In genomic region chr12:105935106-105935505, GRCh38 we compare ENCODE assay signal across 16 cellular contexts.
DNase-seq lines count a peak whose midpoint lies in the region; ATAC-seq and TF ChIP-seq lines count a peak whose summit lies in the region.
"Had no signal": no experiment of that assay in that cellular context is flagged by ENCODE, and none has a peak within 500 bp of the region (broad histone marks: within the 10 kb centered on the region; RNA-seq: fewer than 3 reads in every experiment).

No MANE protein-coding gene starts in this region.

- TF ChIP-seq CTCF in Panc1 (IDR thresholded peaks at IDR 0.05) (no peak), gastroesophageal sphincter (IDR thresholded peaks at IDR 0.05) (no peak)

- H3K27me3 ChIP-seq in Panc1 (ENCODE audit: control insufficient read depth, insufficient read depth, low read length), result no peaks in the 10 kb centered on the region
- no peaks in the 10 kb centered on the region for H3K27me3 ChIP-seq in gastroesophageal sphincter
- H3K27me3 ChIP-seq: ascending aorta, pancreas, upper lobe of left lung had no signal

- intact Hi-C loops in Panc1 (cut with micrococcal nuclease; ENCODE audit: unreplicated experiment), result no loop called here

- H3K4me1 ChIP-seq in Panc1 (ENCODE audit: control insufficient read depth, insufficient read depth, low read length) (peaks cover 16% of the 10 kb centered on the region), gastroesophageal sphincter (peaks cover 0 to 10% (median 9%) of the 10 kb centered on the region in 3 donors)
- H3K4me1 ChIP-seq: ascending aorta, pancreas had no signal

- no peak for TF ChIP-seq POLR2A in gastroesophageal sphincter (IDR thresholded peaks at IDR 0.05)

- 81 to 86% methylated on average over 6 of the region's 6 CpGs for WGBS in gastroesophageal sphincter (ENCODE audit: low coverage in 1 of 2), 2 donors

- no peak overlapping the region for H3K4me3 ChIP-seq in Panc1 (ENCODE audit: low read depth in 2 of 2, low read length in 2 of 2)
- no peak overlapping the region for H3K4me3 ChIP-seq in gastroesophageal sphincter
- H3K4me3 ChIP-seq: ascending aorta, pancreas, upper lobe of left lung had no signal

- H3K36me3 ChIP-seq in Panc1 (ENCODE audit: control insufficient read depth, insufficient read depth, low read length), result no peaks in the 10 kb centered on the region
- H3K36me3 ChIP-seq in gastroesophageal sphincter, result no peaks in the 10 kb centered on the region
- H3K36me3 ChIP-seq: ascending aorta, pancreas, upper lobe of left lung had no signal

- DNase-seq in A172 (ENCODE audit: low spot score) (peak; percentile 71), Panc1 (ENCODE audit: low read depth, low spot score) (no peak), ecto neural progenitor cell (ENCODE audit: low spot score) (peak; percentile 22), occipital lobe (lab: John Stamatoyannopoulos, UW) (peak; percentile 21), NCI-H82 treated with DMSO at 0.1 percent for 48 hours (lab: John Stamatoyannopoulos, UW; ENCODE audit: unreplicated experiment) (no peak), putamen (ENCODE audit: low spot score) (no peak)
- DNase-seq: activated CD4-positive, alpha-beta T cell treated with anti-CD3 and anti-CD28 coated beads for 1 hour; CD8-positive, alpha-beta T cell; left cardiac atrium; midbrain; pancreas; stimulated activated naive B cell treated with anti-CD40 and anti-IgM and Interleukin-4, amounts not matched to agents 10 μg/mL and 1 μg/mL and 100 μg/mL, for 72 hours; upper lobe of left lung had no signal

- POLR2A ChIA-PET in Panc1 (lab: Charles Lee), result no interaction called here

- BruUV-seq in Panc1 (replicated peaks; lab: Mats Ljungman, UMichigan), result no TSS peak

- peak overlapping the region; percentile 80 for H3K27ac ChIP-seq in Panc1 (ENCODE audit: low read length)
- no peak overlapping the region for H3K27ac ChIP-seq in gastroesophageal sphincter
- H3K27ac ChIP-seq: ascending aorta, pancreas, upper lobe of left lung had no signal

- ATAC-seq in Panc1 (no peak), HG02884 (IDR thresholded peaks at IDR 0.05; ENCODE audit: unreplicated experiment) (no peak), gastroesophageal sphincter (no peak)
- ATAC-seq: CD8-positive, alpha-beta T cell; pancreas; stimulated activated naive B cell treated with anti-CD40 and anti-IgM and Interleukin-4, amounts not matched to agents 10 μg/mL and 1 μg/mL and 100 μg/mL, for 72 hours had no signal

- in situ Hi-C loops in Panc1 (cut with HindIII; ENCODE audit: low pct_unique_long_range_greater_than_20kb, low sequenced_read_pairs), result no loop called here

- H3K9me3 ChIP-seq in Panc1 (ENCODE audit: control insufficient read depth, insufficient read depth, low read depth, low read length) (no peaks in the 10 kb centered on the region), gastroesophageal sphincter (no peaks in the 10 kb centered on the region)
- H3K9me3 ChIP-seq: ascending aorta, pancreas, upper lobe of left lung had no signal

- CTCF ChIA-PET in Panc1 (lab: Charles Lee), result no interaction called here

- no peak for TF ChIP-seq EP300 in gastroesophageal sphincter (IDR thresholded peaks at IDR 0.05)

Comparison
In these comparisons a context has a peak if more than half of its experiments do, and no peak if none do; other contexts are left out.
1. DNase-seq: peak in A172 (single experiment), ecto neural progenitor cell (single experiment) and occipital lobe (single experiment); none in Panc1 (single experiment), NCI-H82 treated with DMSO at 0.1 percent for 48 hours (single experiment) and putamen (single experiment).